In genomic region chr5:1134478-1134877, GRCh38 we compare ENCODE assay signal across 11 cellular contexts. TPM values are rescaled to one million over a fixed set of nuclear protein-coding genes. Genes with fewer than 3 reads are reported as not detected.
DNase-seq lines count a peak whose midpoint lies in the region; ATAC-seq, FAIRE-seq and TF ChIP-seq lines count a peak whose summit lies in the region.
"Had no signal": no experiment of that assay in that cellular context is flagged by ENCODE, and none has a peak within 500 bp of the region (broad histone marks: within the 10 kb centered on the region; RNA-seq: fewer than 3 reads in every experiment).

No MANE protein-coding gene starts in this region.

- TF ChIP-seq CTCF in GM12865 (IDR thresholded peaks at IDR 0.05; ENCODE audit: insufficient read depth, low read depth, low read length, missing control alignments): peak; percentile 35
- peak; percentile 27 for TF ChIP-seq CTCF in epithelial cell of esophagus (IDR thresholded peaks at IDR 0.05; ENCODE audit: insufficient read depth, low read depth, low read length, missing control alignments)
- TF ChIP-seq CTCF in gastrocnemius medialis (IDR thresholded peaks at IDR 0.05 in 4 of 5, conservative IDR thresholded peaks at IDR 0.05 in 1 of 5): no peak

- ATAC-seq in GM21367 (IDR thresholded peaks at IDR 0.05; ENCODE audit: unreplicated experiment) (peak; percentile 64), GM19395 (IDR thresholded peaks at IDR 0.05; ENCODE audit: unreplicated experiment) (no peak), gastrocnemius medialis (no peak)

- peak; percentile 16 for FAIRE-seq in HTR-8/SVneo (lab: Jason Lieb, UNC)

- no peaks in the 10 kb centered on the region for H3K27me3 ChIP-seq in gastrocnemius medialis

- intact Hi-C loops in gastrocnemius medialis (cut with DNase I; ENCODE audit: low total_unique reads): no loop called here

- in situ Hi-C loops in gastrocnemius medialis (cut with MboI; ENCODE audit: low sequenced_read_pairs in 4 of 4): loop anchor here in 3 of 4 donors (10.0 to 25.0 kb wide), 3 partner anchors 122 to 147 kb away; partner anchors contain the start of gene NKD2 (in 1 of the 3)

- TF ChIP-seq POLR2A in gastrocnemius medialis (IDR thresholded peaks at IDR 0.05): no peak

- POLR2A ChIA-PET in HEK293T (lab: Yijun Ruan, JAX): no interaction called here

- H3K4me3 ChIP-seq in GM12865 (ENCODE audit: low read depth, low read length): no peak overlapping the region
- no peak overlapping the region for H3K4me3 ChIP-seq in epithelial cell of esophagus (ENCODE audit: low read length)
- H3K4me3 ChIP-seq in gastrocnemius medialis: no peak overlapping the region

- H3K36me3 ChIP-seq in gastrocnemius medialis: no peaks in the 10 kb centered on the region

- peak overlapping the region in 2 of 4 donors; percentile 4 to 31 for H3K27ac ChIP-seq in gastrocnemius medialis

- no peaks in the 10 kb centered on the region for H3K4me1 ChIP-seq in gastrocnemius medialis

- H3K9me3 ChIP-seq in gastrocnemius medialis: no peaks in the 10 kb centered on the region

- CTCF ChIA-PET in HEK293T (lab: Yijun Ruan, JAX): no interaction called here

- DNase-seq in GM12865 (ENCODE audit: low read depth): peak; percentile 77
- DNase-seq in HTR-8/SVneo (ENCODE audit: insufficient read length, low spot score): no peak
- DNase-seq in epithelial cell of esophagus (ENCODE audit: low read depth): no peak
- DNase-seq in HEK293T (ENCODE audit: extremely low spot score): no peak
- DNase-seq in gastrocnemius medialis: no peak
- DNase-seq in NCI-H1105 treated with DMSO at 0.1 percent for 48 hours (lab: John Stamatoyannopoulos, UW): no peak
- DNase-seq: activated CD4-positive, alpha-beta T cell treated with anti-CD3 and anti-CD28 coated beads for 48 hours; cortex of kidney; kidney glomerular epithelial cell had no signal

TF ChIP-seq in HEK293T, 16 proteins besides CTCF, POLR2A, EP300 and RAD21:
- TF ChIP-seq ARNT (IDR thresholded peaks at IDR 0.05): no peak
- no peak for TF ChIP-seq L3MBTL2 (conservative IDR thresholded peaks at IDR 0.05)
- no peak for TF ChIP-seq LEF1 (IDR thresholded peaks at IDR 0.05; ENCODE audit: borderline replicate concordance)
- TF ChIP-seq HDGF (IDR thresholded peaks at IDR 0.05; ENCODE audit: borderline replicate concordance): no peak
- no peak for TF ChIP-seq FOXM1 (IDR thresholded peaks at IDR 0.05; ENCODE audit: borderline replicate concordance)
- no peak for TF ChIP-seq FOXA1 (IDR thresholded peaks at IDR 0.05)
- no peak for TF ChIP-seq SP1 (IDR thresholded peaks at IDR 0.05)
- TF ChIP-seq SUZ12 (IDR thresholded peaks at IDR 0.05): no peak
- TF ChIP-seq BHLHE40 (IDR thresholded peaks at IDR 0.05; ENCODE audit: borderline replicate concordance): no peak
- TF ChIP-seq FOXK2 (IDR thresholded peaks at IDR 0.05): no peak
- TF ChIP-seq PKNOX1 (IDR thresholded peaks at IDR 0.05): no peak
- TF ChIP-seq TARDBP (IDR thresholded peaks at IDR 0.05): no peak

RNA-seq across cellular contexts. Expression of gene SLC12A7, which starts 22.6 kb away (rescaled TPM):
- total RNA-seq in gastrocnemius medialis: 1 to 10 TPM; 1.6 to 5.3 (median 3.5) TPM

Comparison
In these comparisons a context has a peak if more than half of its experiments do, and no peak if none do; other contexts are left out.
1. CTCF ChIP-seq: peak in GM12865 (single experiment) and epithelial cell of esophagus (single experiment); none in gastrocnemius medialis (0 of 5).